ENCODE assay signal across 11 cellular contexts in genomic region chr12:5428332-5429221, GRCh38. TPM values are rescaled to one million over a fixed set of nuclear protein-coding genes. Genes with fewer than 3 reads are reported as not detected.
DNase-seq lines count a peak whose midpoint lies in the region; ATAC-seq and TF ChIP-seq lines count a peak whose summit lies in the region.
"Had no signal": no experiment of that assay in that cellular context is flagged by ENCODE, and none has a peak within 500 bp of the region (broad histone marks: within the 10 kb centered on the region; RNA-seq: fewer than 3 reads in every experiment).

No MANE protein-coding gene starts in this region.

- H3K27ac ChIP-seq in SK-N-SH (ENCODE audit: low read depth in 2 of 2, low read length in 1 of 2) = no peak overlapping the region
- H3K27ac ChIP-seq in upper lobe of left lung = no peak overlapping the region

- CTCF ChIA-PET in SK-N-SH (lab: Yijun Ruan, JAX) = interaction anchor here (0.7 to 1.9 kb wide), 7 partner anchors 10 to 261 kb away, joined by 3 to 6 read pairs (median 4); no protein-coding TSS in a partner anchor

- peaks cover 85% of the 10 kb centered on the region for H3K27me3 ChIP-seq in SK-N-SH (ENCODE audit: insufficient read depth)
- H3K27me3 ChIP-seq in iPS-15b (ENCODE audit: control insufficient read depth, insufficient read depth, low read length) = peaks cover 44% of the 10 kb centered on the region
- H3K27me3 ChIP-seq in upper lobe of left lung = peaks cover 0 to 42% (median 22%) of the 10 kb centered on the region in 4 donors

- H3K9me3 ChIP-seq in SK-N-SH (no peaks in the 10 kb centered on the region), iPS-15b (ENCODE audit: control insufficient read depth, insufficient read depth, low read length) (no peaks in the 10 kb centered on the region), upper lobe of left lung (no peaks in the 10 kb centered on the region)

- no peaks in the 10 kb centered on the region for H3K79me2 ChIP-seq in SK-N-SH (ENCODE audit: insufficient read depth)

- DNase-seq in NOMO-1 treated with DMSO at 0.1 percent for 48 hours (lab: John Stamatoyannopoulos, UW; ENCODE audit: unreplicated experiment) (peak; percentile 6), NOMO-1 (lab: John Stamatoyannopoulos, UW; ENCODE audit: unreplicated experiment in 2 of 2) (no peak), SK-N-SH (peak; percentile 37), upper lobe of left lung (no peak), SIG-M5 treated with dmso at 0.1 percent for 504 hours (lab: John Stamatoyannopoulos, UW; ENCODE audit: unreplicated experiment) (no peak), GM19238 (ENCODE audit: insufficient read length, low spot score) (no peak)
- DNase-seq: activated B cell treated with CpG ODN at 0.5 μM for 24 hours; CD4-positive, CD25-positive, alpha-beta regulatory T cell; right cardiac atrium had no signal

- H3F3A ChIP-seq in SK-N-SH (replicated peaks; ENCODE audit: insufficient read depth) = no peaks in the 10 kb centered on the region

- TF ChIP-seq CTCF in SK-N-SH (IDR thresholded peaks at IDR 0.05) (peak; percentile 62), upper lobe of left lung (IDR thresholded peaks at IDR 0.05) (peak in 4 of 6 experiments; percentile 8 to 52 (median 22))

- H3K4me3 ChIP-seq in SK-N-SH (ENCODE audit: low read depth in 2 of 2, low read length in 1 of 2) (peak overlapping the region in 1 of 2 experiments; percentile 38; a peak in 1 of 4 replicates), iPS-15b (ENCODE audit: low read depth, low read length) (peak overlapping the region; percentile 45), upper lobe of left lung (no peak overlapping the region)

- no peak overlapping the region for H2AFZ ChIP-seq in SK-N-SH (ENCODE audit: low read depth)

- TF ChIP-seq EP300 in SK-N-SH (IDR thresholded peaks at IDR 0.05; ENCODE audit: borderline replicate concordance in 1 of 2, low read depth in 1 of 2, low read length in 1 of 2) (no peak), upper lobe of left lung (IDR thresholded peaks at IDR 0.05) (no peak)

- peak; percentile 60 for TF ChIP-seq RAD21 in SK-N-SH (IDR thresholded peaks at IDR 0.05; ENCODE audit: low read length)

- H3K36me3 ChIP-seq in SK-N-SH (replicated peaks in 1 of 2; ENCODE audit: control insufficient read depth in 1 of 2, insufficient read depth in 2 of 2, low read length in 1 of 2) (no peaks in the 10 kb centered on the region), iPS-15b (ENCODE audit: control insufficient read depth, insufficient read depth, low read length) (no peaks in the 10 kb centered on the region), upper lobe of left lung (no peaks in the 10 kb centered on the region)

- 8% methylated on average over 14 of the region's 14 CpGs for WGBS in SK-N-SH (ENCODE audit: low lambda C conversion rate)
- WGBS in upper lobe of left lung, 2 donors = 18 to 32% methylated on average over 14 of the region's 14 CpGs

- peaks cover 0 to 3% of the 10 kb centered on the region in 2 experiments; a peak in 1 of 4 replicates for H3K4me1 ChIP-seq in SK-N-SH (ENCODE audit: control insufficient read depth in 1 of 2, insufficient read depth in 2 of 2, low read depth in 1 of 2, low read length in 1 of 2)
- H3K4me1 ChIP-seq in iPS-15b (ENCODE audit: control insufficient read depth, insufficient read depth, low read length) = peaks cover 20% of the 10 kb centered on the region
- H3K4me1 ChIP-seq in upper lobe of left lung = peaks cover 22 to 34% (median 29%) of the 10 kb centered on the region in 4 donors

- no peaks in the 10 kb centered on the region for H4K20me1 ChIP-seq in SK-N-SH (ENCODE audit: insufficient read depth)

- no peak for TF ChIP-seq POLR2A in upper lobe of left lung (IDR thresholded peaks at IDR 0.05)

- ATAC-seq in upper lobe of left lung (ENCODE audit: low FRiP score in 2 of 2) (no peak), GM21576 (IDR thresholded peaks at IDR 0.05; ENCODE audit: unreplicated experiment) (no peak)

- no peaks in the 10 kb centered on the region for H3K9me2 ChIP-seq in SK-N-SH

- POLR2A ChIA-PET in SK-N-SH (lab: Yijun Ruan, JAX) = no interaction called here

- no peak overlapping the region for H3K9ac ChIP-seq in SK-N-SH
- peak overlapping the region; percentile 17 for H3K9ac ChIP-seq in iPS-15b (ENCODE audit: low read depth, low read length)

- H3K4me2 ChIP-seq in SK-N-SH = no peak overlapping the region

TF ChIP-seq in SK-N-SH, 30 proteins besides CTCF, POLR2A, EP300 and RAD21:
- TF ChIP-seq SMC3 (IDR thresholded peaks at IDR 0.05; ENCODE audit: low read depth, low read length) = peak; percentile 19; the same call in 1 of the 2 replicates
- TF ChIP-seq NRF1 (IDR thresholded peaks at IDR 0.05; ENCODE audit: low read depth, low read length) = no peak
- no peak for TF ChIP-seq SIN3A (IDR thresholded peaks at IDR 0.05; ENCODE audit: borderline replicate concordance, low read depth, low read length)

RNA-seq across cellular contexts. Expression of gene NTF3, which starts 3.3 kb away (rescaled TPM):
- not detected in 2 replicates for polyA plus RNA-seq in SK-N-SH (2012; rRNA removed)
- polyA plus RNA-seq in SK-N-SH (2012; cell fraction: cytosol; rRNA removed) = not detected in 2 replicates
- polyA plus RNA-seq in SK-N-SH (2012; cell fraction: nucleus; rRNA removed) = 0.09 TPM in 1 of 2 replicates, not detected in the other
- total RNA-seq in upper lobe of left lung = under 1 TPM in 3 of 6 donors, not detected in 3; 0.46 to 0.71 (median 0.54) TPM
- total RNA-seq: activated B cell treated with CpG ODN at 0.5 μM for 24 hours; CD4-positive, CD25-positive, alpha-beta regulatory T cell had no signal
- polyA plus RNA-seq: CD4-positive, CD25-positive, alpha-beta regulatory T cell had no signal

Comparison
In these comparisons a context has a peak if more than half of its experiments do, and no peak if none do; other contexts are left out.
1. DNase-seq: peak in NOMO-1 treated with DMSO at 0.1 percent for 48 hours (single experiment) and SK-N-SH (single experiment); none in NOMO-1 (0 of 2), upper lobe of left lung (0 of 2), SIG-M5 treated with dmso at 0.1 percent for 504 hours (single experiment) and GM19238 (single experiment).